ENCODE assay signal across 21 cellular contexts in the genomic region with DNA sequence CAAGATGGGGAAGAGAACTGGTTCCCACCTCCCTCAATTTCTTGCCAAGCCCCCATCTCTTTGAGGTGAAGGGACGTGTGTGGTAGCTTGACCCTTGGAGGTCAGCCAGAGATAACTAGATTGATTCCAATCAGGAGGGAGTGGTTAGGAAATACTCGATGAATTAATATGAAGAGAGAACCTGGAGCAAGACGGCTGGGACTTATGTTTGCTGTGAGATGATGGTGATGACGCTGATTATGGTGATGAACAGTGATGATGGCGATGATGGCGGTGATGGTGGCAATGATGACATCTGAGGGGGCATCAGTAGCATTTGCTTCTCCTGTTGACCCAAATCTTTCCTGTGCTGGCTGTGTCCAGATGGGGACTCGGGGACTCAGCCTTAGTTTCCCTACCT. TPM values are rescaled to one million over a fixed set of nuclear protein-coding genes. Genes with fewer than 3 reads are reported as not detected.
DNase-seq lines count a peak whose midpoint lies in the region; ATAC-seq, FAIRE-seq and TF ChIP-seq lines count a peak whose summit lies in the region.
"Had no signal": no experiment of that assay in that cellular context is flagged by ENCODE, and none has a peak within 500 bp of the region (broad histone marks: within the 10 kb centered on the region; RNA-seq: fewer than 3 reads in every experiment).

No MANE protein-coding gene starts in this region.

- DNase-seq in Calu3 = no peak
- DNase-seq in PC-9 = no peak
- DNase-seq in keratinocyte (ENCODE audit: low read depth, low spot score) = no peak
- DNase-seq in osteoblast (ENCODE audit: insufficient read length, low spot score, missing footprints) = peak; percentile 85
- DNase-seq in activated CD8-positive, alpha-beta T cell treated with anti-CD3 and anti-CD28 coated beads for 36 hours = no peak
- no peak for DNase-seq in T-helper 2 cell treated with Interferon-gamma antibody and Interleukin-4, amounts not matched to agents 5 μg/mL and 100 μg/mL, for 36 hours (ENCODE audit: low spot score)
- DNase-seq: ACHN; GM23248; HCEC 1CT; NCI-H1105; NCI-H2081 treated with DMSO at 0.1 percent for 48 hours; NCI-H510A; NCI-H748 treated with DMSO at 0.1 percent for 48 hours; NK-92 treated with Interleukin-12 subunit alpha and Interleukin-12 subunit beta, amount 100 ng/mL, for 24 hours; SHP77 treated with DMSO at 0.1 percent for 48 hours; SK-N-SH had no signal

- peaks cover 60% of the 10 kb centered on the region for H3K79me2 ChIP-seq in PC-9 (ENCODE audit: low read depth)
- H3K79me2 ChIP-seq in keratinocyte (ENCODE audit: control insufficient read depth, insufficient read depth, low read length) = no peaks in the 10 kb centered on the region
- H3K79me2 ChIP-seq in osteoblast (ENCODE audit: insufficient read depth, low read length) = no peaks in the 10 kb centered on the region

- no peaks in the 10 kb centered on the region for H3K27me3 Mint-ChIP-seq in Calu3 (ENCODE audit: unreplicated experiment)
- peaks cover 48% of the 10 kb centered on the region for H3K27me3 Mint-ChIP-seq in activated CD8-positive, alpha-beta T cell treated with anti-CD3 and anti-CD28 coated beads for 36 hours
- peaks cover 7% of the 10 kb centered on the region for H3K27me3 Mint-ChIP-seq in T-helper 2 cell treated with Interferon-gamma antibody and Interleukin-4, amounts not matched to agents 5 μg/mL and 100 μg/mL, for 36 hours (ENCODE audit: low read depth)

- peaks cover 81% of the 10 kb centered on the region for H3K4me1 Mint-ChIP-seq in Calu3 (ENCODE audit: low read depth, unreplicated experiment)
- peaks cover 41% of the 10 kb centered on the region for H3K4me1 Mint-ChIP-seq in activated CD8-positive, alpha-beta T cell treated with anti-CD3 and anti-CD28 coated beads for 36 hours (ENCODE audit: low read depth)
- H3K4me1 Mint-ChIP-seq in T-helper 2 cell treated with Interferon-gamma antibody and Interleukin-4, amounts not matched to agents 5 μg/mL and 100 μg/mL, for 36 hours (ENCODE audit: low read depth) = peaks cover 30% of the 10 kb centered on the region

- H3K4me3 ChIP-seq in PC-9 = peak overlapping the region; percentile 65
- H3K4me3 ChIP-seq in keratinocyte (ENCODE audit: control insufficient read depth in 2 of 3, extremely low read depth in 1 of 3, insufficient read depth in 2 of 3, low read depth in 1 of 3, low read length in 3 of 3) = no peak overlapping the region
- no peak overlapping the region for H3K4me3 ChIP-seq in osteoblast (ENCODE audit: insufficient read depth, low read length)
- H3K4me3 ChIP-seq: GM23248, K562 had no signal

- H3K27ac ChIP-seq in PC-9 (peak overlapping the region; percentile 95), keratinocyte (ENCODE audit: control insufficient read depth, insufficient read depth, low read length) (no peak overlapping the region), osteoblast (ENCODE audit: low read depth, low read length) (no peak overlapping the region)
- H3K27ac ChIP-seq: GM23248 had no signal

- no peaks in the 10 kb centered on the region for H3K9me2 ChIP-seq in PC-9 (ENCODE audit: insufficient read depth)
- H3K9me2 ChIP-seq: SK-N-SH had no signal

- peak overlapping the region; percentile 93 for H3K4me2 ChIP-seq in PC-9
- H3K4me2 ChIP-seq in keratinocyte (ENCODE audit: control insufficient read depth, extremely low read depth, insufficient read depth, low read depth, low read length) = no peak overlapping the region
- no peak overlapping the region for H3K4me2 ChIP-seq in osteoblast (ENCODE audit: insufficient read depth, low read length)
- H3K4me2 ChIP-seq: SK-N-SH had no signal

- H3K4me1 ChIP-seq in PC-9 (replicated peaks; ENCODE audit: insufficient read depth) = peaks cover 80% of the 10 kb centered on the region
- H3K4me1 ChIP-seq in keratinocyte (ENCODE audit: control insufficient read depth, extremely low read depth, insufficient read depth, low read length) = peaks cover 49% of the 10 kb centered on the region
- peaks cover 11% of the 10 kb centered on the region for H3K4me1 ChIP-seq in osteoblast (ENCODE audit: insufficient read depth, low read length)

- CTCF ChIA-PET in Calu3 (lab: Charles Lee) (interaction anchor here (1.1 kb wide), 1 partner anchor 28 kb away, joined by 4 read pairs; no protein-coding TSS in a partner anchor), PC-9 (lab: Charles Lee) (no interaction called here)
- CTCF ChIA-PET in activated CD8-positive, alpha-beta T cell treated with anti-CD3 and anti-CD28 coated beads for 36 hours (lab: Charles Lee) = no interaction called here

- no TSS peak for BruUV-seq in Calu3 (replicated peaks; lab: Mats Ljungman, UMichigan)
- BruUV-seq in PC-9 (replicated peaks; lab: Mats Ljungman, UMichigan) = no TSS peak

- H3K4me3 Mint-ChIP-seq in Calu3 (ENCODE audit: low read depth, unreplicated experiment) = no peak overlapping the region
- H3K4me3 Mint-ChIP-seq in activated CD8-positive, alpha-beta T cell treated with anti-CD3 and anti-CD28 coated beads for 36 hours = no peak overlapping the region
- H3K4me3 Mint-ChIP-seq in T-helper 2 cell treated with Interferon-gamma antibody and Interleukin-4, amounts not matched to agents 5 μg/mL and 100 μg/mL, for 36 hours = no peak overlapping the region

- dilution Hi-C loops in keratinocyte (cut with MboI; ENCODE audit: extremely low pct_ligation_motif_present, low sequenced_read_pairs) = no loop called here

- H3K9me3 Mint-ChIP-seq in Calu3 (ENCODE audit: low read depth, unreplicated experiment) = peaks cover 3% of the 10 kb centered on the region
- H3K9me3 Mint-ChIP-seq in activated CD8-positive, alpha-beta T cell treated with anti-CD3 and anti-CD28 coated beads for 36 hours = no peaks in the 10 kb centered on the region
- H3K9me3 Mint-ChIP-seq in T-helper 2 cell treated with Interferon-gamma antibody and Interleukin-4, amounts not matched to agents 5 μg/mL and 100 μg/mL, for 36 hours = no peaks in the 10 kb centered on the region

- peaks cover 44% of the 10 kb centered on the region for H3F3A ChIP-seq in PC-9 (ENCODE audit: insufficient read depth, low read depth)

- no peaks in the 10 kb centered on the region for H3K27me3 ChIP-seq in PC-9 (ENCODE audit: insufficient read depth, low read depth)
- no peaks in the 10 kb centered on the region for H3K27me3 ChIP-seq in keratinocyte (ENCODE audit: control insufficient read depth, extremely low read depth, insufficient read depth, low read length)
- no peaks in the 10 kb centered on the region for H3K27me3 ChIP-seq in osteoblast (ENCODE audit: insufficient read depth, low read length)

- no peak overlapping the region for H3K9ac ChIP-seq in keratinocyte (ENCODE audit: control insufficient read depth, extremely low read depth, insufficient read depth, low read length)
- H3K9ac ChIP-seq: GM23248, SK-N-SH had no signal

- H3K36me3 ChIP-seq in PC-9 (ENCODE audit: low read depth) = no peaks in the 10 kb centered on the region
- H3K36me3 ChIP-seq in keratinocyte (ENCODE audit: control insufficient read depth in 2 of 2, extremely low read depth in 1 of 2, insufficient read depth in 2 of 2, low read length in 2 of 2) = no peaks in the 10 kb centered on the region
- H3K36me3 ChIP-seq in osteoblast (ENCODE audit: insufficient read depth, low read length) = no peaks in the 10 kb centered on the region

- no peaks in the 10 kb centered on the region for H4K20me1 ChIP-seq in PC-9 (ENCODE audit: insufficient read depth)
- no peaks in the 10 kb centered on the region for H4K20me1 ChIP-seq in keratinocyte (ENCODE audit: control insufficient read depth, extremely low read depth, insufficient read depth, low read length)
- H4K20me1 ChIP-seq in osteoblast (ENCODE audit: insufficient read depth, low read length) = no peaks in the 10 kb centered on the region

- no peak for ATAC-seq in HG03439 (IDR thresholded peaks at IDR 0.05; ENCODE audit: unreplicated experiment)
- ATAC-seq in activated CD8-positive, alpha-beta T cell treated with anti-CD3 and anti-CD28 coated beads for 36 hours = no peak
- ATAC-seq: K562 had no signal

- FAIRE-seq in keratinocyte (lab: Jason Lieb, UNC) = peak; percentile 70
- FAIRE-seq: G401.6, GM19239, K562 had no signal

- H3K9me1 ChIP-seq in keratinocyte (ENCODE audit: control insufficient read depth, extremely low read depth, insufficient read depth, low read length) = peaks cover 2% of the 10 kb centered on the region

- H2AFZ ChIP-seq in PC-9 (no peak overlapping the region), keratinocyte (ENCODE audit: control insufficient read depth, low read length) (no peak overlapping the region), osteoblast (ENCODE audit: low read length) (no peak overlapping the region)
- H2AFZ ChIP-seq: GM23248 had no signal

- POLR2A ChIA-PET in PC-9 (lab: Charles Lee; ENCODE audit: unreplicated experiment) = no interaction called here
- POLR2A ChIA-PET in activated CD8-positive, alpha-beta T cell treated with anti-CD3 and anti-CD28 coated beads for 36 hours (lab: Charles Lee) = no interaction called here

- intact Hi-C loops in Calu3 (cut with micrococcal nuclease; ENCODE audit: unreplicated experiment) = no loop called here
- intact Hi-C loops in PC-9 (cut with micrococcal nuclease; ENCODE audit: unreplicated experiment) = no loop called here
- intact Hi-C loops in activated CD8-positive, alpha-beta T cell treated with anti-CD3 and anti-CD28 coated beads for 36 hours (cut with micrococcal nuclease) = no loop called here

- no peaks in the 10 kb centered on the region for H3K9me3 ChIP-seq in PC-9 (ENCODE audit: insufficient read depth, low read depth)
- no peaks in the 10 kb centered on the region for H3K9me3 ChIP-seq in keratinocyte (ENCODE audit: control insufficient read depth, low read depth, low read length)
- H3K9me3 ChIP-seq in osteoblast (ENCODE audit: low read depth, low read length) = no peaks in the 10 kb centered on the region
- H3K9me3 ChIP-seq: SK-N-SH had no signal

- H3K27ac Mint-ChIP-seq in Calu3 (ENCODE audit: unreplicated experiment) = peak overlapping the region; percentile 62
- no peak overlapping the region for H3K27ac Mint-ChIP-seq in activated CD8-positive, alpha-beta T cell treated with anti-CD3 and anti-CD28 coated beads for 36 hours
- no peak overlapping the region for H3K27ac Mint-ChIP-seq in T-helper 2 cell treated with Interferon-gamma antibody and Interleukin-4, amounts not matched to agents 5 μg/mL and 100 μg/mL, for 36 hours

- peaks cover 19% of the 10 kb centered on the region for H3K36me3 Mint-ChIP-seq in Calu3 (ENCODE audit: insufficient read depth, unreplicated experiment)
- H3K36me3 Mint-ChIP-seq in activated CD8-positive, alpha-beta T cell treated with anti-CD3 and anti-CD28 coated beads for 36 hours (ENCODE audit: low read depth) = no peaks in the 10 kb centered on the region
- H3K36me3 Mint-ChIP-seq in T-helper 2 cell treated with Interferon-gamma antibody and Interleukin-4, amounts not matched to agents 5 μg/mL and 100 μg/mL, for 36 hours (ENCODE audit: low read depth) = no peaks in the 10 kb centered on the region

- TF ChIP-seq CTCF in Calu3 (IDR thresholded peaks at IDR 0.05; ENCODE audit: unreplicated experiment) = no peak
- TF ChIP-seq CTCF in PC-9 (conservative IDR thresholded peaks at IDR 0.05) = no peak
- TF ChIP-seq CTCF in keratinocyte (optimal IDR thresholded peaks at IDR 0.05 in 1 of 3, IDR thresholded peaks at IDR 0.05 in 1 of 3, conservative IDR thresholded peaks at IDR 0.05 in 1 of 3; ENCODE audit: extremely low read depth in 1 of 3, insufficient read depth in 2 of 3, low read length in 3 of 3) = no peak
- TF ChIP-seq CTCF in osteoblast (IDR thresholded peaks at IDR 0.05; ENCODE audit: extremely low read depth, low read depth, low read length) = no peak
- TF ChIP-seq CTCF in activated CD8-positive, alpha-beta T cell treated with anti-CD3 and anti-CD28 coated beads for 36 hours (IDR thresholded peaks at IDR 0.05) = no peak

RNA-seq across cellular contexts. Expression of a gene that starts 0.7 kb away (rescaled TPM):
- total RNA-seq in Calu3 (2022) (2.3 and 4.5 TPM in 2 replicates), PC-9 (2021) (27.7 and 28.3 TPM in 2 replicates), osteoblast (under 0.01 TPM in 2 replicates)
- 0.96 to 2.1 TPM (median 1.0 TPM) in 3 replicates for polyA plus RNA-seq in keratinocyte
- 1.8 TPM for polyA plus RNA-seq in keratinocyte (2011; ENCODE audit: low read depth)
- 0.49 and 0.83 TPM in 2 replicates for polyA plus RNA-seq in keratinocyte (2011; cell fraction: cytosol; rRNA removed)
- polyA plus RNA-seq in keratinocyte (2011; cell fraction: nucleus; rRNA removed) = 4.8 and 6.3 TPM in 2 replicates
- 0.77 and 9.9 TPM in 2 replicates for polyA plus RNA-seq in keratinocyte (2012; ENCODE audit: low replicate concordance)
- 0.72 to 1.5 TPM (median 0.96 TPM) in 3 replicates for polyA minus RNA-seq in keratinocyte
- polyA minus RNA-seq in keratinocyte (2011; cell fraction: cytosol; rRNA and poly(A)+ RNA removed) = not detected
- 1.3 and 4.0 TPM in 2 replicates for polyA minus RNA-seq in keratinocyte (2011; cell fraction: nucleus; rRNA and poly(A)+ RNA removed)
- not detected for total RNA-seq in activated CD8-positive, alpha-beta T cell treated with anti-CD3 and anti-CD28 coated beads for 36 hours
- total RNA-seq: K562 had no signal
- polyA plus RNA-seq: CD14-positive monocyte, K562 had no signal

RNA-seq across cellular contexts. Expression of a gene that starts 43.2 kb away (rescaled TPM):
- 0.21 and 0.22 TPM in 2 replicates for total RNA-seq in Calu3 (2022)
- 1.1 and 5.0 TPM in 2 replicates for total RNA-seq in PC-9 (2021)
- 4.2 to 6.1 TPM (median 5.2 TPM) in 3 replicates for polyA plus RNA-seq in keratinocyte
- 0.30 TPM for polyA plus RNA-seq in keratinocyte (2011; ENCODE audit: low read depth)
- 2.7 and 3.6 TPM in 2 replicates for polyA plus RNA-seq in keratinocyte (2011; cell fraction: cytosol; rRNA removed)
- 5.7 and 7.7 TPM in 2 replicates for polyA plus RNA-seq in keratinocyte (2011; cell fraction: nucleus; rRNA removed)
- 0.72 and 5.7 TPM in 2 replicates for polyA plus RNA-seq in keratinocyte (2012; ENCODE audit: low replicate concordance)
- polyA minus RNA-seq in keratinocyte = 7.2 to 13.8 TPM (median 9.6 TPM) in 3 replicates
- polyA minus RNA-seq in keratinocyte (2011; cell fraction: cytosol; rRNA and poly(A)+ RNA removed) = 5.4 TPM
- polyA minus RNA-seq in keratinocyte (2011; cell fraction: nucleus; rRNA and poly(A)+ RNA removed) = 3.7 and 5.0 TPM in 2 replicates
- total RNA-seq in osteoblast = not detected in 2 replicates
- not detected for total RNA-seq in activated CD8-positive, alpha-beta T cell treated with anti-CD3 and anti-CD28 coated beads for 36 hours
- total RNA-seq: GM23248, K562 had no signal
- polyA plus RNA-seq: CD14-positive monocyte, GM23248, K562 had no signal
